Comparison of ENCODE assay signal across 1 cellular context in the genomic region with DNA sequence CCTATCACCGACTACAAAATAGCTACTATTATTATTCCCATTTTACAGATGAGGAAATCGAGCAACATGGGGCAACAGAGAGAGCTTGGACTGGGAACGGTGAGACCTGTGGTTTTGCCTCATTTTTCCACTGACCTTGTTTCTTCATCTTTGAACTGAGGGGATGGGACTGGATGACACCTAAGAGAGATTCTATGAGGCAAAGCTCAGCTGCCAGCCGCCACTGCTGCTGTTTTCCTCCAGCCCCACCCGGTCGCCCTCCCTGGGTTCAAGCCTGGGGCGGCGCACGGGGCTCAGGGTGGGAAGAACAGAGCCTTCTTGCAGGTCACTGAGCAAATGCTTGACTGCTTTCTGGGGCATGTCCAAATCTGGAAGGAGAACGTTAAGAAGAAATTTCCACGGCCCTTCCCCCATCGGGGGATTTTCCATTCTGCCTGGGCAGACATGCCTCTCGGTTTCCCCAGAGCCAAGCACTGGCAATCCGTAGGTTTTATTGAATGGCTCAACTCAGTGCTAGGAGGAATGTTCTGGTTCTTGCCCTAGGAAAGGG.
A peak's percentile ranks its signal among the peaks of the same experiment; 100 is the strongest.
TF ChIP-seq lines count a peak whose summit lies in the region.

No MANE protein-coding gene starts in this region.

TF ChIP-seq in K562, 482 proteins besides CTCF, POLR2A, EP300 and RAD21 (continued from another document):
- TF ChIP-seq KDM1A (IDR thresholded peaks at IDR 0.05) (peak; percentile 55 to 72; a peak in 3 of 4 replicates), HDAC3 (IDR thresholded peaks at IDR 0.05; ENCODE audit: borderline replicate concordance, partially characterized antibody) (no peak), HDAC6 (IDR thresholded peaks at IDR 0.05; ENCODE audit: low read depth, low read length) (no peak), FOXM1 (IDR thresholded peaks at IDR 0.05; ENCODE audit: low read depth) (no peak), FOXM1 (CRISPR knock-in tag; IDR thresholded peaks at IDR 0.05; ENCODE audit: low read depth) (no peak), LEF1 (IDR thresholded peaks at IDR 0.05) (no peak), RBBP5 (IDR thresholded peaks at IDR 0.05; ENCODE audit: borderline replicate concordance, insufficient read depth, low read length, poor library complexity, severe bottlenecking) (no peak), SIN3B (IDR thresholded peaks at IDR 0.05; ENCODE audit: low read depth) (no peak), ZNF174 (CRISPR knock-in tag; IDR thresholded peaks at IDR 0.05) (no peak), MXD1 (CRISPR knock-in tag; IDR thresholded peaks at IDR 0.05; ENCODE audit: borderline replicate concordance, poor library complexity, severe bottlenecking) (no peak), ADNP (tag; IDR thresholded peaks at IDR 0.05) (peak; percentile 23), USF2 (CRISPR knock-in tag; IDR thresholded peaks at IDR 0.05) (no peak), HCFC1 (IDR thresholded peaks at IDR 0.05; ENCODE audit: low read depth, low read length) (no peak), RCOR1 (IDR thresholded peaks at IDR 0.05; ENCODE audit: borderline replicate concordance in 1 of 2, low read depth in 2 of 2, low read length in 2 of 2) (peak in 1 of 2 experiments; percentile 49; a peak in 1 of 4 replicates), ZNF584 (CRISPR knock-in tag; IDR thresholded peaks at IDR 0.05; ENCODE audit: low read depth) (no peak), NFRKB (IDR thresholded peaks at IDR 0.05; ENCODE audit: low read depth) (no peak), MTA2 (IDR thresholded peaks at IDR 0.05; ENCODE audit: low read depth) (no peak), SMC3 (conservative IDR thresholded peaks at IDR 0.05; ENCODE audit: insufficient read depth, low read depth, low read length) (no peak), ZBTB43 (CRISPR knock-in tag; IDR thresholded peaks at IDR 0.05) (no peak), SAFB (IDR thresholded peaks at IDR 0.05; ENCODE audit: borderline replicate concordance, low read depth, low read length) (no peak), ZNF263 (CRISPR knock-in tag; IDR thresholded peaks at IDR 0.05; ENCODE audit: borderline replicate concordance) (no peak), RBM25 (IDR thresholded peaks at IDR 0.05; ENCODE audit: low read depth, low read length, severe bottlenecking) (peak; percentile 88)
- TF ChIP-seq, protein P1, sequence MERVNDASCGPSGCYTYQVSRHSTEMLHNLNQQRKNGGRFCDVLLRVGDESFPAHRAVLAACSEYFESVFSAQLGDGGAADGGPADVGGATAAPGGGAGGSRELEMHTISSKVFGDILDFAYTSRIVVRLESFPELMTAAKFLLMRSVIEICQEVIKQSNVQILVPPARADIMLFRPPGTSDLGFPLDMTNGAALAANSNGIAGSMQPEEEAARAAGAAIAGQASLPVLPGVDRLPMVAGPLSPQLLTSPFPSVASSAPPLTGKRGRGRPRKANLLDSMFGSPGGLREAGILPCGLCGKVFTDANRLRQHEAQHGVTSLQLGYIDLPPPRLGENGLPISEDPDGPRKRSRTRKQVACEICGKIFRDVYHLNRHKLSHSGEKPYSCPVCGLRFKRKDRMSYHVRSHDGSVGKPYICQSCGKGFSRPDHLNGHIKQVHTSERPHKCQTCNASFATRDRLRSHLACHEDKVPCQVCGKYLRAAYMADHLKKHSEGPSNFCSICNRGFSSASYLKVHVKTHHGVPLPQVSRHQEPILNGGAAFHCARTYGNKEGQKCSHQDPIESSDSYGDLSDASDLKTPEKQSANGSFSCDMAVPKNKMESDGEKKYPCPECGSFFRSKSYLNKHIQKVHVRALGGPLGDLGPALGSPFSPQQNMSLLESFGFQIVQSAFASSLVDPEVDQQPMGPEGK (CRISPR knock-in tag; IDR thresholded peaks at IDR 0.05; ENCODE audit: borderline replicate concordance): no peak
- TF ChIP-seq, protein P2, sequence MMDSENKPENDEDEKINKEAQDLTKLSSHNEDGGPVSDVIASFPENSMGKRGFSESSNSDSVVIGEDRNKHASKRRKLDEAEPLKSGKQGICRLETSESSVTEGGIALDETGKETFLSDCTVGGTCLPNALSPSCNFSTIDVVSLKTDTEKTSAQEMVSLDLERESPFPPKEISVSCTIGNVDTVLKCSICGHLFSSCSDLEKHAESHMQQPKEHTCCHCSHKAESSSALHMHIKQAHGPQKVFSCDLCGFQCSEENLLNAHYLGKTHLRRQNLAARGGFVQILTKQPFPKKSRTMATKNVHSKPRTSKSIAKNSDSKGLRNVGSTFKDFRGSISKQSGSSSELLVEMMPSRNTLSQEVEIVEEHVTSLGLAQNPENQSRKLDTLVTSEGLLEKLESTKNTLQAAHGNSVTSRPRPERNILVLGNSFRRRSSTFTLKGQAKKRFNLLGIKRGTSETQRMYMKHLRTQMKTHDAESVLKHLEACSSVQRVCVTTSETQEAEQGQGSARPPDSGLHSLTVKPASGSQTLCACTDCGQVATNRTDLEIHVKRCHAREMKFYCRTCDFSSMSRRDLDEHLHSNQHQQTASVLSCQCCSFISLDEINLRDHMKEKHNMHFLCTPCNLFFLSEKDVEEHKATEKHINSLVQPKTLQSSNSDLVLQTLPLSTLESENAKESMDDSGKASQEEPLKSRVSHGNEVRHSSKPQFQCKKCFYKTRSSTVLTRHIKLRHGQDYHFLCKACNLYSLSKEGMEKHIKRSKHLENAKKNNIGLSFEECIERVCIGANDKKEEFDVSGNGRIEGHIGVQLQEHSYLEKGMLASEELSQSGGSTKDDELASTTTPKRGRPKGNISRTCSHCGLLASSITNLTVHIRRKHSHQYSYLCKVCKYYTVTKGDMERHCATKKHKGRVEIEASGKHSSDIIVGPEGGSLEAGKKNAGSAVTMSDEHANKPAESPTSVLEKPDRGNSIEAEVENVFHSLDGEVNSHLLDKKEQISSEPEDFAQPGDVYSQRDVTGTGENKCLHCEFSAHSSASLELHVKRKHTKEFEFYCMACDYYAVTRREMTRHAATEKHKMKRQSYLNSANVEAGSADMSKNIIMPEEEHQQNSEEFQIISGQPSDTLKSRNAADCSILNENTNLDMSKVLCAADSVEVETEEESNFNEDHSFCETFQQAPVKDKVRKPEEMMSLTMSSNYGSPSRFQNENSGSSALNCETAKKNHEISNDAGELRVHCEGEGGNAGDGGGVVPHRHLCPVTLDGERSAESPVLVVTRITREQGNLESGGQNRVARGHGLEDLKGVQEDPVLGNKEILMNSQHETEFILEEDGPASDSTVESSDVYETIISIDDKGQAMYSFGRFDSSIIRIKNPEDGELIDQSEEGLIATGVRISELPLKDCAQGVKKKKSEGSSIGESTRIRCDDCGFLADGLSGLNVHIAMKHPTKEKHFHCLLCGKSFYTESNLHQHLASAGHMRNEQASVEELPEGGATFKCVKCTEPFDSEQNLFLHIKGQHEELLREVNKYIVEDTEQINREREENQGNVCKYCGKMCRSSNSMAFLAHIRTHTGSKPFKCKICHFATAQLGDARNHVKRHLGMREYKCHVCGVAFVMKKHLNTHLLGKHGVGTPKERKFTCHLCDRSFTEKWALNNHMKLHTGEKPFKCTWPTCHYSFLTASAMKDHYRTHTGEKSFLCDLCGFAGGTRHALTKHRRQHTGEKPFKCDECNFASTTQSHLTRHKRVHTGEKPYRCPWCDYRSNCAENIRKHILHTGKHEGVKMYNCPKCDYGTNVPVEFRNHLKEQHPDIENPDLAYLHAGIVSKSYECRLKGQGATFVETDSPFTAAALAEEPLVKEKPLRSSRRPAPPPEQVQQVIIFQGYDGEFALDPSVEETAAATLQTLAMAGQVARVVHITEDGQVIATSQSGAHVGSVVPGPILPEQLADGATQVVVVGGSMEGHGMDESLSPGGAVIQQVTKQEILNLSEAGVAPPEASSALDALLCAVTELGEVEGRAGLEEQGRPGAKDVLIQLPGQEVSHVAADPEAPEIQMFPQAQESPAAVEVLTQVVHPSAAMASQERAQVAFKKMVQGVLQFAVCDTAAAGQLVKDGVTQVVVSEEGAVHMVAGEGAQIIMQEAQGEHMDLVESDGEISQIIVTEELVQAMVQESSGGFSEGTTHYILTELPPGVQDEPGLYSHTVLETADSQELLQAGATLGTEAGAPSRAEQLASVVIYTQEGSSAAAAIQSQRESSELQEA (IDR thresholded peaks at IDR 0.05; ENCODE audit: low read depth): no peak
- TF ChIP-seq, protein P3, sequence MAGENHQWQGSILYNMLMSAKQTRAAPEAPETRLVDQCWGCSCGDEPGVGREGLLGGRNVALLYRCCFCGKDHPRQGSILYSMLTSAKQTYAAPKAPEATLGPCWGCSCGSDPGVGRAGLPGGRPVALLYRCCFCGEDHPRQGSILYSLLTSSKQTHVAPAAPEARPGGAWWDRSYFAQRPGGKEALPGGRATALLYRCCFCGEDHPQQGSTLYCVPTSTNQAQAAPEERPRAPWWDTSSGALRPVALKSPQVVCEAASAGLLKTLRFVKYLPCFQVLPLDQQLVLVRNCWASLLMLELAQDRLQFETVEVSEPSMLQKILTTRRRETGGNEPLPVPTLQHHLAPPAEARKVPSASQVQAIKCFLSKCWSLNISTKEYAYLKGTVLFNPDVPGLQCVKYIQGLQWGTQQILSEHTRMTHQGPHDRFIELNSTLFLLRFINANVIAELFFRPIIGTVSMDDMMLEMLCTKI (IDR thresholded peaks at IDR 0.05; ENCODE audit: partially characterized antibody): no peak
- TF ChIP-seq, protein P4, sequence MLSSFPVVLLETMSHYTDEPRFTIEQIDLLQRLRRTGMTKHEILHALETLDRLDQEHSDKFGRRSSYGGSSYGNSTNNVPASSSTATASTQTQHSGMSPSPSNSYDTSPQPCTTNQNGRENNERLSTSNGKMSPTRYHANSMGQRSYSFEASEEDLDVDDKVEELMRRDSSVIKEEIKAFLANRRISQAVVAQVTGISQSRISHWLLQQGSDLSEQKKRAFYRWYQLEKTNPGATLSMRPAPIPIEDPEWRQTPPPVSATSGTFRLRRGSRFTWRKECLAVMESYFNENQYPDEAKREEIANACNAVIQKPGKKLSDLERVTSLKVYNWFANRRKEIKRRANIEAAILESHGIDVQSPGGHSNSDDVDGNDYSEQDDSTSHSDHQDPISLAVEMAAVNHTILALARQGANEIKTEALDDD (IDR thresholded peaks at IDR 0.05): no peak
TF ChIP-seq in K562: peak in this region for 7.
